ENCODE assay signal across 6 cellular contexts in genomic region chr17:76121932-76122383, GRCh38. TPM values are rescaled to one million over a fixed set of nuclear protein-coding genes. Genes with fewer than 3 reads are reported as not detected.
DNase-seq lines count a peak whose midpoint lies in the region; ATAC-seq and TF ChIP-seq lines count a peak whose summit lies in the region.

No MANE protein-coding gene starts in this region.

- H3K27ac ChIP-seq in right cardiac atrium (ENCODE audit: low read length) (no peak overlapping the region), vagina (peak overlapping the region; percentile 57)

- DNase-seq in stimulated activated CD4-positive, alpha-beta T cell treated with anti-CD3 and anti-CD28 coated beads, Interleukin-15, amount 100 ng/mL, for 24 hours, result peak; percentile 51
- no peak for DNase-seq in stimulated activated CD4-positive, alpha-beta T cell treated with anti-CD3 and anti-CD28 coated beads, Interleukin-1b, Interleukin-23, amount 100 ng/mL, for 48 hours
- DNase-seq in right cardiac atrium, result peak in 2 of 3 donors; percentile 72 to 73
- no peak for DNase-seq in vagina (ENCODE audit: extremely low spot score in 2 of 2)
- no peak for DNase-seq in NCI-H69 (lab: John Stamatoyannopoulos, UW)
- no peak for DNase-seq in NK-92 treated with Interleukin-12 subunit alpha and Interleukin-12 subunit beta, amount 100 ng/mL, for 24 hours (lab: John Stamatoyannopoulos, UW)

- H3K4me3 ChIP-seq in right cardiac atrium (ENCODE audit: low read length) (peak overlapping the region; percentile 33), vagina (peak overlapping the region; percentile 40 to 42)

- H3K27me3 ChIP-seq in right cardiac atrium (ENCODE audit: control insufficient read depth, insufficient read depth) (no peaks in the 10 kb centered on the region), vagina (no peaks in the 10 kb centered on the region)

- TF ChIP-seq CTCF in vagina (IDR thresholded peaks at IDR 0.05), result no peak

- H3K9me3 ChIP-seq in right cardiac atrium (ENCODE audit: control insufficient read depth, low read length) (no peaks in the 10 kb centered on the region), vagina (no peaks in the 10 kb centered on the region)

- intact Hi-C loops in right cardiac atrium (cut with DNase I) (loop anchor here (1.0 to 10.0 kb wide), 6 partner anchors 53 to 170 kb away; no protein-coding TSS in a partner anchor), vagina (cut with DNase I) (loop anchor here (2.0 to 5.0 kb wide), 2 partner anchors 60 to 159 kb away; no protein-coding TSS in a partner anchor)

- no peak for TF ChIP-seq POLR2A in vagina (IDR thresholded peaks at IDR 0.05)

- H3K36me3 ChIP-seq in vagina, result no peaks in the 10 kb centered on the region

- H3K4me1 ChIP-seq in right cardiac atrium (ENCODE audit: control insufficient read depth, insufficient read depth, low read length), result no peaks in the 10 kb centered on the region
- peaks cover 10% of the 10 kb centered on the region for H3K4me1 ChIP-seq in vagina

- WGBS in right cardiac atrium, result 25% methylated on average over 41 of the region's 41 CpGs

- peak; percentile 41 to 49 for ATAC-seq in right cardiac atrium

RNA-seq across cellular contexts. Expression of gene EXOC7, which starts 18.4 kb away (rescaled TPM):
- 10 to 100 TPM; 74.5 to 93.5 (median 84.8) TPM for total RNA-seq in right cardiac atrium
- polyA plus RNA-seq in right cardiac atrium, result 40.4 TPM
- total RNA-seq in vagina, result 79.8 TPM

RNA-seq across cellular contexts. Expression of gene FOXJ1, which starts 19.1 kb away (rescaled TPM):
- total RNA-seq in right cardiac atrium (not detected), vagina (not detected)
- not detected for polyA plus RNA-seq in right cardiac atrium

RNA-seq across cellular contexts. Expression of gene ZACN, which starts 43.0 kb away (rescaled TPM):
- not detected for total RNA-seq in right cardiac atrium
- polyA plus RNA-seq in right cardiac atrium, result 1.5 TPM
- not detected for total RNA-seq in vagina

RNA-seq across cellular contexts. Expression of gene GALR2, which starts 47.4 kb away (rescaled TPM):
- total RNA-seq in right cardiac atrium (not detected), vagina (not detected)
- polyA plus RNA-seq in right cardiac atrium, result not detected

RNA-seq across cellular contexts. Expression of gene SRP68, which starts 49.6 kb away (rescaled TPM):
- total RNA-seq in right cardiac atrium (10 to 100 TPM; 59.9 to 63.5 (median 61.5) TPM), vagina (52.8 TPM)
- polyA plus RNA-seq in right cardiac atrium, result 34.6 TPM

Comparison
In these comparisons a context has a peak if more than half of its experiments do, and no peak if none do; other contexts are left out.
1. DNase-seq: peak in stimulated activated CD4-positive, alpha-beta T cell treated with anti-CD3 and anti-CD28 coated beads, Interleukin-15, amount 100 ng/mL, for 24 hours (single experiment) and right cardiac atrium (2 of 3); none in stimulated activated CD4-positive, alpha-beta T cell treated with anti-CD3 and anti-CD28 coated beads, Interleukin-1b, Interleukin-23, amount 100 ng/mL, for 48 hours (single experiment), vagina (0 of 2), NCI-H69 (single experiment) and NK-92 treated with Interleukin-12 subunit alpha and Interleukin-12 subunit beta, amount 100 ng/mL, for 24 hours (single experiment).